1 cellular context compared by ENCODE assay signal in genomic region chr3:69731080-69731479, GRCh38.
TF ChIP-seq lines count a peak whose summit lies in the region.

No MANE protein-coding gene starts in this region.

TF ChIP-seq in IMR-90, 13 proteins besides CTCF, POLR2A, EP300 and RAD21:
- no peak for TF ChIP-seq CEBPB (IDR thresholded peaks at IDR 0.05; ENCODE audit: low read depth, low read length)
- TF ChIP-seq SMC3 (IDR thresholded peaks at IDR 0.05; ENCODE audit: low read depth, low read length) = no peak
- TF ChIP-seq MAFK (IDR thresholded peaks at IDR 0.05; ENCODE audit: low read depth, low read length) = no peak
- TF ChIP-seq BHLHE40 (IDR thresholded peaks at IDR 0.05; ENCODE audit: low read depth, low read length) = no peak
- no peak for TF ChIP-seq RCOR1 (IDR thresholded peaks at IDR 0.05; ENCODE audit: insufficient replicate concordance, low read length)
- TF ChIP-seq CHD1 (IDR thresholded peaks at IDR 0.05; ENCODE audit: low read depth, low read length) = no peak
- TF ChIP-seq, protein P1, sequence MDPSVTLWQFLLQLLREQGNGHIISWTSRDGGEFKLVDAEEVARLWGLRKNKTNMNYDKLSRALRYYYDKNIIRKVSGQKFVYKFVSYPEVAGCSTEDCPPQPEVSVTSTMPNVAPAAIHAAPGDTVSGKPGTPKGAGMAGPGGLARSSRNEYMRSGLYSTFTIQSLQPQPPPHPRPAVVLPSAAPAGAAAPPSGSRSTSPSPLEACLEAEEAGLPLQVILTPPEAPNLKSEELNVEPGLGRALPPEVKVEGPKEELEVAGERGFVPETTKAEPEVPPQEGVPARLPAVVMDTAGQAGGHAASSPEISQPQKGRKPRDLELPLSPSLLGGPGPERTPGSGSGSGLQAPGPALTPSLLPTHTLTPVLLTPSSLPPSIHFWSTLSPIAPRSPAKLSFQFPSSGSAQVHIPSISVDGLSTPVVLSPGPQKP (IDR thresholded peaks at IDR 0.05; ENCODE audit: borderline replicate concordance, low read depth, low read length) = no peak
- TF ChIP-seq NFE2L2 (IDR thresholded peaks at IDR 0.05; ENCODE audit: low read depth, low read length) = no peak
- TF ChIP-seq FOS (IDR thresholded peaks at IDR 0.05; ENCODE audit: low read depth, low read length) = no peak
- no peak for TF ChIP-seq RFX5 (IDR thresholded peaks at IDR 0.05; ENCODE audit: low read depth, low read length)
- TF ChIP-seq MAZ (IDR thresholded peaks at IDR 0.05; ENCODE audit: borderline replicate concordance, low read depth, low read length) = no peak
- TF ChIP-seq, protein P2, sequence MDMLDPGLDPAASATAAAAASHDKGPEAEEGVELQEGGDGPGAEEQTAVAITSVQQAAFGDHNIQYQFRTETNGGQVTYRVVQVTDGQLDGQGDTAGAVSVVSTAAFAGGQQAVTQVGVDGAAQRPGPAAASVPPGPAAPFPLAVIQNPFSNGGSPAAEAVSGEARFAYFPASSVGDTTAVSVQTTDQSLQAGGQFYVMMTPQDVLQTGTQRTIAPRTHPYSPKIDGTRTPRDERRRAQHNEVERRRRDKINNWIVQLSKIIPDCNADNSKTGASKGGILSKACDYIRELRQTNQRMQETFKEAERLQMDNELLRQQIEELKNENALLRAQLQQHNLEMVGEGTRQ (IDR thresholded peaks at IDR 0.05; ENCODE audit: low read depth, low read length) = no peak
- no peak for TF ChIP-seq MXI1 (IDR thresholded peaks at IDR 0.05; ENCODE audit: borderline replicate concordance, low read depth, low read length)
